Comparison of ENCODE assay signal across 20 cellular contexts in genomic region chr2:121777699-121778058, GRCh38. TPM values are rescaled to one million over a fixed set of nuclear protein-coding genes. Genes with fewer than 3 reads are reported as not detected.
A peak's percentile ranks its signal among the peaks of the same experiment; 100 is the strongest.
DNase-seq lines count a peak whose midpoint lies in the region; ATAC-seq and TF ChIP-seq lines count a peak whose summit lies in the region.
"Had no signal": no experiment of that assay in that cellular context is flagged by ENCODE, and none has a peak within 500 bp of the region (broad histone marks: within the 10 kb centered on the region; RNA-seq: fewer than 3 reads in every experiment).

No MANE protein-coding gene starts in this region.

- no peaks in the 10 kb centered on the region for H3K36me3 ChIP-seq in effector memory CD4-positive, alpha-beta T cell (ENCODE audit: control insufficient read depth, insufficient read depth, low read length)

- DNase-seq in COR-L47 (lab: John Stamatoyannopoulos, UW) (peak; percentile 22), HT1080 (ENCODE audit: low read depth) (peak; percentile 64), SW480 (ENCODE audit: low spot score) (peak; percentile 12), fibroblast of the aortic adventitia (ENCODE audit: low read depth) (peak; percentile 77)
- no peak for DNase-seq in activated CD4-positive, CD25-positive, alpha-beta regulatory T cell (lab: John Stamatoyannopoulos, UW)
- DNase-seq in effector memory CD4-positive, alpha-beta T cell: no peak
- DNase-seq in activated T-cell treated with anti-CD3 and anti-CD28 coated beads, Interleukin-2, amount 50 U/mL, for 48 hours: no peak
- DNase-seq: activated CD4-positive, alpha-beta T cell treated with anti-CD3 and anti-CD28 coated beads for 1 hour; activated T-cell treated with anti-CD3 and anti-CD28 coated beads for 4 hours; amygdala; head of caudate nucleus; KBM-7; left cardiac atrium; naive thymus-derived CD4-positive, alpha-beta T cell; NCI-H1930; retina; stimulated activated CD4-positive, alpha-beta T cell treated with anti-CD3 and anti-CD28 coated beads, Interleukin-4, amount 100 ng/mL, for 24 hours; SW 1271 had no signal

- H3K9me3 ChIP-seq in effector memory CD4-positive, alpha-beta T cell (ENCODE audit: control insufficient read depth, low read length): no peaks in the 10 kb centered on the region

- H3K27ac ChIP-seq in effector memory CD4-positive, alpha-beta T cell (ENCODE audit: insufficient read depth, low read length, poor library complexity, severe bottlenecking): no peak overlapping the region

- no peaks in the 10 kb centered on the region for H3K4me1 ChIP-seq in effector memory CD4-positive, alpha-beta T cell (ENCODE audit: control insufficient read depth, insufficient read depth, low read length, poor library complexity, severe bottlenecking)

- ATAC-seq in HG02884 (IDR thresholded peaks at IDR 0.05; ENCODE audit: unreplicated experiment): no peak
- ATAC-seq: left cardiac atrium; naive thymus-derived CD4-positive, alpha-beta T cell; stimulated activated effector memory CD8-positive, alpha-beta T cell treated with anti-CD3 and anti-CD28 coated beads, Interleukin-12 subunit alpha, Interleukin-12 subunit beta, amount 100 ng/mL, for 72 hours had no signal

- no peak overlapping the region for H3K4me3 ChIP-seq in fibroblast of the aortic adventitia (ENCODE audit: low read depth, low read length)
- no peak overlapping the region for H3K4me3 ChIP-seq in effector memory CD4-positive, alpha-beta T cell (ENCODE audit: insufficient read depth, low read depth, low read length, poor library complexity, severe bottlenecking)

- H3K27me3 ChIP-seq in effector memory CD4-positive, alpha-beta T cell (replicated peaks; ENCODE audit: control insufficient read depth, insufficient read depth, low read length, poor library complexity, severe bottlenecking): no peaks in the 10 kb centered on the region

- TF ChIP-seq CTCF in fibroblast of the aortic adventitia (IDR thresholded peaks at IDR 0.05; ENCODE audit: insufficient read depth, low read length): no peak

RNA-seq across cellular contexts. Expression of gene TSN, which starts 22.2 kb away (rescaled TPM):
- total RNA-seq in HT1080 (2014; rRNA removed; shearing (Covaris generic)): 54.2 and 57.6 TPM in 2 replicates
- 52.7 and 55.3 TPM in 2 replicates for polyA plus RNA-seq in HT1080 (2015; cell fraction: cytosol; rRNA removed)
- polyA plus RNA-seq in HT1080 (2015; cell fraction: nucleus; rRNA removed): 39.2 and 44.0 TPM in 2 replicates
- 56.8 and 69.0 TPM in 2 replicates for total RNA-seq in fibroblast of the aortic adventitia (ENCODE audit: low replicate concordance)

RNA-seq across cellular contexts. Expression of gene NIFK, which starts 41.0 kb away (rescaled TPM):
- 104 and 135 TPM in 2 replicates for total RNA-seq in HT1080 (2014; rRNA removed; shearing (Covaris generic))
- polyA plus RNA-seq in HT1080 (2015; cell fraction: cytosol; rRNA removed): 75.6 and 79.3 TPM in 2 replicates
- polyA plus RNA-seq in HT1080 (2015; cell fraction: nucleus; rRNA removed): 103 and 108 TPM in 2 replicates
- total RNA-seq in fibroblast of the aortic adventitia (ENCODE audit: low replicate concordance): 49.5 and 176 TPM in 2 replicates

Comparison
In these comparisons a context has a peak if more than half of its experiments do, and no peak if none do; other contexts are left out.
1. DNase-seq: peak in COR-L47 (single experiment), HT1080 (single experiment), SW480 (single experiment) and fibroblast of the aortic adventitia (single experiment); none in activated CD4-positive, CD25-positive, alpha-beta regulatory T cell (0 of 4), effector memory CD4-positive, alpha-beta T cell (0 of 3) and activated T-cell treated with anti-CD3 and anti-CD28 coated beads, Interleukin-2, amount 50 U/mL, for 48 hours (0 of 2).